In genomic region chr12:39807043-39807442, GRCh38 we compare ENCODE assay signal across 1 cellular context.
TF ChIP-seq lines count a peak whose summit lies in the region.

No MANE protein-coding gene starts in this region.

TF ChIP-seq in GM23338, 12 proteins besides CTCF, POLR2A, EP300 and RAD21 (continued from another document):
- TF ChIP-seq ZNF462 (CRISPR knock-in tag; IDR thresholded peaks at IDR 0.05) (no peak), EZH2phosphoT487 (IDR thresholded peaks at IDR 0.05; ENCODE audit: unreplicated experiment) (no peak), STAT1 (IDR thresholded peaks at IDR 0.05; ENCODE audit: unreplicated experiment) (no peak), JUNB (IDR thresholded peaks at IDR 0.05; ENCODE audit: unreplicated experiment) (no peak)
- TF ChIP-seq, protein P1, sequence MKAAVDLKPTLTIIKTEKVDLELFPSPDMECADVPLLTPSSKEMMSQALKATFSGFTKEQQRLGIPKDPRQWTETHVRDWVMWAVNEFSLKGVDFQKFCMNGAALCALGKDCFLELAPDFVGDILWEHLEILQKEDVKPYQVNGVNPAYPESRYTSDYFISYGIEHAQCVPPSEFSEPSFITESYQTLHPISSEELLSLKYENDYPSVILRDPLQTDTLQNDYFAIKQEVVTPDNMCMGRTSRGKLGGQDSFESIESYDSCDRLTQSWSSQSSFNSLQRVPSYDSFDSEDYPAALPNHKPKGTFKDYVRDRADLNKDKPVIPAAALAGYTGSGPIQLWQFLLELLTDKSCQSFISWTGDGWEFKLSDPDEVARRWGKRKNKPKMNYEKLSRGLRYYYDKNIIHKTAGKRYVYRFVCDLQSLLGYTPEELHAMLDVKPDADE (IDR thresholded peaks at IDR 0.05) = no peak
